Comparison of ENCODE assay signal across 19 cellular contexts in genomic region chr3:32958509-32958908, GRCh38. TPM values are rescaled to one million over a fixed set of nuclear protein-coding genes. Genes with fewer than 3 reads are reported as not detected.
"Had no signal": no experiment of that assay in that cellular context is flagged by ENCODE, and none has a peak within 500 bp of the region (broad histone marks: within the 10 kb centered on the region; RNA-seq: fewer than 3 reads in every experiment).

No MANE protein-coding gene starts in this region.

- H3K27me3 ChIP-seq: ascending aorta, hepatocyte, tibial nerve, vagina had no signal

- H3K27ac ChIP-seq: ascending aorta, hepatocyte, tibial nerve, vagina had no signal

- H3K4me3 Mint-ChIP-seq: activated naive CD8-positive, alpha-beta T cell treated with anti-CD3 and anti-CD28 coated beads, Interleukin-2, amount 10 ng/mL, durations not matched to agents 7 days and 5 days; endodermal cell; natural killer cell; stimulated activated naive B cell treated with anti-CD40 and anti-IgM and Interleukin-4, amounts not matched to agents 10 μg/mL and 1 μg/mL and 100 μg/mL, for 72 hours had no signal

- H3K4me2 ChIP-seq: hepatocyte, SK-N-SH had no signal

- H3K9me3 ChIP-seq: ascending aorta, SK-N-SH, tibial nerve, vagina had no signal

- H3K27ac Mint-ChIP-seq: activated naive CD8-positive, alpha-beta T cell treated with anti-CD3 and anti-CD28 coated beads, Interleukin-2, amount 10 ng/mL, durations not matched to agents 7 days and 5 days; endodermal cell; natural killer cell; stimulated activated naive B cell treated with anti-CD40 and anti-IgM and Interleukin-4, amounts not matched to agents 10 μg/mL and 1 μg/mL and 100 μg/mL, for 72 hours had no signal

- DNase-seq: activated CD4-positive, alpha-beta T cell treated with anti-CD3 and anti-CD28 coated beads for 4 hours; activated gamma-delta T cell treated with Interleukin-2 at 50 U/mL for 16 hours; activated naive CD8-positive, alpha-beta T cell treated with anti-CD3 and anti-CD28 coated beads, Interleukin-2, amount 10 ng/mL, durations not matched to agents 7 days and 5 days; activated T-cell treated with anti-CD3 and anti-CD28 coated beads, Interleukin-2, amount 50 U/mL, for 4 hours; endodermal cell; islet precursor cell; left ventricle myocardium superior; mesenchymal stem cell; natural killer cell; SK-N-SH; stimulated activated CD4-positive, alpha-beta T cell treated with anti-CD3 and anti-CD28 coated beads, Interleukin-2, amount 100 ng/mL, for 48 hours; stimulated activated naive B cell treated with anti-CD40 and anti-IgM and Interleukin-4, amounts not matched to agents 10 μg/mL and 1 μg/mL and 100 μg/mL, for 72 hours; substantia nigra had no signal

- H3K4me1 ChIP-seq: ascending aorta, tibial nerve, vagina had no signal

- ATAC-seq: activated T-cell treated with anti-CD3 and anti-CD28 coated beads, Interleukin-2, amount 50 U/mL, for 4 hours; left ventricle myocardium superior; natural killer cell had no signal

- H3K36me3 Mint-ChIP-seq: activated naive CD8-positive, alpha-beta T cell treated with anti-CD3 and anti-CD28 coated beads, Interleukin-2, amount 10 ng/mL, durations not matched to agents 7 days and 5 days; natural killer cell had no signal

- H3K4me1 Mint-ChIP-seq: natural killer cell had no signal

- H3K36me3 ChIP-seq: ascending aorta, tibial nerve, vagina had no signal

- H3K9ac ChIP-seq: SK-N-SH had no signal

- H3K9me3 Mint-ChIP-seq: activated naive CD8-positive, alpha-beta T cell treated with anti-CD3 and anti-CD28 coated beads, Interleukin-2, amount 10 ng/mL, durations not matched to agents 7 days and 5 days; activated T-cell treated with anti-CD3 and anti-CD28 coated beads, Interleukin-2, amount 50 U/mL, for 4 hours; endodermal cell; natural killer cell; stimulated activated naive B cell treated with anti-CD40 and anti-IgM and Interleukin-4, amounts not matched to agents 10 μg/mL and 1 μg/mL and 100 μg/mL, for 72 hours had no signal

- H3K4me3 ChIP-seq: ascending aorta, hepatocyte, tibial nerve, vagina had no signal

- H3K79me2 ChIP-seq: hepatocyte had no signal

- H2AFZ ChIP-seq: hepatocyte had no signal

RNA-seq across cellular contexts. Expression of gene CCR4, which starts 7.1 kb away (rescaled TPM):
- total RNA-seq: chondrocyte, left ventricle myocardium superior, skeletal muscle tissue had no signal
- polyA plus RNA-seq: hepatocyte, SK-N-SH had no signal
